Comparison of ENCODE assay signal across 25 cellular contexts in genomic region chr1:98674075-98674781, GRCh38. TPM values are rescaled to one million over a fixed set of nuclear protein-coding genes. Genes with fewer than 3 reads are reported as not detected.
DNase-seq lines count a peak whose midpoint lies in the region; ATAC-seq and TF ChIP-seq lines count a peak whose summit lies in the region.
"Had no signal": no experiment of that assay in that cellular context is flagged by ENCODE, and none has a peak within 500 bp of the region (broad histone marks: within the 10 kb centered on the region; RNA-seq: fewer than 3 reads in every experiment).

No MANE protein-coding gene starts in this region.

- H3K14ac ChIP-seq in H9 (ENCODE audit: insufficient read depth, low read length), result no peak overlapping the region; the same call in 1 of the 2 replicates

- H3T11ph ChIP-seq in H9 (ENCODE audit: low read length), result no peak overlapping the region

- H2BK15ac ChIP-seq in H9 (ENCODE audit: low read depth, low read length), result no peak overlapping the region

- H2AK5ac ChIP-seq in H9 (ENCODE audit: insufficient read length, low read length), result no peak overlapping the region

- H2BK20ac ChIP-seq in H9 (ENCODE audit: low read depth, low read length, poor library complexity, severe bottlenecking), result peak overlapping the region; percentile 75

- no peak overlapping the region for H2BK120ac ChIP-seq in H9 (ENCODE audit: low read depth, low read length, poor library complexity, severe bottlenecking)

- no peak overlapping the region for H2BK5ac ChIP-seq in H9 (ENCODE audit: insufficient read length, low read length)

- no peaks in the 10 kb centered on the region for H3K79me2 ChIP-seq in H9 (ENCODE audit: insufficient read depth, low read length)

- no peak overlapping the region for H2AFZ ChIP-seq in H9 (ENCODE audit: low read length)

- no peaks in the 10 kb centered on the region for H3K36me3 ChIP-seq in left lung
- H3K36me3 ChIP-seq: BLaER1 treated with 17β-estradiol and CSF1 and Interleukin-3, amounts not matched to agents 10 nM and 100 nM; lower lobe of right lung; spleen; vagina had no signal

- no peak for TF ChIP-seq CTCF in AG09309 (IDR thresholded peaks at IDR 0.05; ENCODE audit: control insufficient read depth, insufficient read depth, low read depth, low read length, missing control alignments)
- no peak for TF ChIP-seq CTCF in H9 (conservative IDR thresholded peaks at IDR 0.05)
- TF ChIP-seq CTCF in astrocyte of the cerebellum (IDR thresholded peaks at IDR 0.05; ENCODE audit: low read depth, low read length, missing control alignments), result no peak
- TF ChIP-seq CTCF in fibroblast of pulmonary artery (IDR thresholded peaks at IDR 0.05; ENCODE audit: low read length, missing control alignments), result no peak
- TF ChIP-seq CTCF in GM10266 (IDR thresholded peaks at IDR 0.05; ENCODE audit: control insufficient read depth, insufficient read depth, low read depth, missing control alignments), result no peak
- TF ChIP-seq CTCF in left lung (IDR thresholded peaks at IDR 0.05), result no peak

- in situ Hi-C loops in astrocyte of the cerebellum (cut with HindIII; ENCODE audit: low sequenced_read_pairs), result no loop called here

- H3K79me1 ChIP-seq in H9 (ENCODE audit: insufficient read depth, low read depth, low read length, poor library complexity, severe bottlenecking), result no peaks in the 10 kb centered on the region

- no peaks in the 10 kb centered on the region for H3K27me3 Mint-ChIP-seq in H9 (ENCODE audit: low read depth)
- H3K27me3 Mint-ChIP-seq: activated B cell treated with CpG ODN at 0.5 μM for 24 hours; activated CD4-positive, alpha-beta memory T cell treated with anti-CD3 and anti-CD28 coated beads for 36 hours had no signal

- no peaks in the 10 kb centered on the region for H4K20me1 ChIP-seq in H9 (ENCODE audit: control insufficient read depth, insufficient read depth, insufficient read length)
- H4K20me1 ChIP-seq: BLaER1 treated with 17β-estradiol and CSF1 and Interleukin-3, amounts not matched to agents 10 nM and 100 nM had no signal

- H4K91ac ChIP-seq in H9 (ENCODE audit: insufficient read length, low read depth, low read length), result no peak overlapping the region

- DNase-seq in AG09309 (ENCODE audit: low read depth) (peak; percentile 59), H9 (no peak), astrocyte of the cerebellum (ENCODE audit: low read depth) (peak; percentile 18), fibroblast of pulmonary artery (ENCODE audit: low read depth) (peak; percentile 31), GM10266 (ENCODE audit: extremely low spot score) (no peak), anterior cingulate cortex (lab: John Stamatoyannopoulos, UW) (no peak), left lung (no peak)
- DNase-seq: activated B cell treated with CpG ODN at 0.5 μM for 24 hours; activated CD4-positive, alpha-beta memory T cell treated with anti-CD3 and anti-CD28 coated beads for 36 hours; activated naive CD4-positive, alpha-beta T cell treated with Interleukin-2 at 50 U/mL for 16 hours; activated T-cell treated with anti-CD3 and anti-CD28 coated beads for 4 hours; amygdala; foreskin melanocyte; hypothalamus; islet precursor cell; KG1; lower lobe of right lung; NCI-H1092; NCI-H2081; NCI-H510A; spleen had no signal

- H3K56ac ChIP-seq in H9 (ENCODE audit: insufficient read length, low read depth, low read length), result no peak overlapping the region

- intact Hi-C loops in left lung (cut with DNase I), result no loop called here

- H3K18ac ChIP-seq in H9 (ENCODE audit: insufficient read length, low read depth, low read length), result no peak overlapping the region

- no peak overlapping the region for H3K4me2 ChIP-seq in H9 (ENCODE audit: insufficient read depth, insufficient read length, low read length)
- H3K4me2 ChIP-seq: BLaER1 treated with 17β-estradiol and CSF1 and Interleukin-3, amounts not matched to agents 10 nM and 100 nM had no signal

- H3K23ac ChIP-seq in H9 (ENCODE audit: insufficient read length, low read depth, low read length), result no peak overlapping the region

- H3K4me3 Mint-ChIP-seq in H9, result no peak overlapping the region
- H3K4me3 Mint-ChIP-seq: activated B cell treated with CpG ODN at 0.5 μM for 24 hours; activated CD4-positive, alpha-beta memory T cell treated with anti-CD3 and anti-CD28 coated beads for 36 hours had no signal

- peaks cover 5 to 10% (median 7%) of the 10 kb centered on the region in 3 experiments; a peak in 6 of 7 replicates for H3K36me3 Mint-ChIP-seq in H9 (ENCODE audit: insufficient read depth in 1 of 3, low read depth in 3 of 3)
- H3K36me3 Mint-ChIP-seq: activated CD4-positive, alpha-beta memory T cell treated with anti-CD3 and anti-CD28 coated beads for 36 hours had no signal

- H4K5ac ChIP-seq in H9 (ENCODE audit: insufficient read length, low read depth, low read length), result no peak overlapping the region

- H2BK12ac ChIP-seq in H9 (ENCODE audit: insufficient read length, low read depth, low read length), result no peak overlapping the region

- H4K8ac ChIP-seq in H9 (replicated peaks; ENCODE audit: insufficient read length, low read depth, low read length), result no peak overlapping the region

- no peak overlapping the region for H3K4me3 ChIP-seq in AG09309 (ENCODE audit: control insufficient read depth, low read depth, low read length)
- no peak overlapping the region for H3K4me3 ChIP-seq in astrocyte of the cerebellum (ENCODE audit: low read depth, low read length)
- H3K4me3 ChIP-seq in fibroblast of pulmonary artery (replicated peaks; ENCODE audit: low read depth, low read length), result no peak overlapping the region
- H3K4me3 ChIP-seq in left lung, result no peak overlapping the region
- H3K4me3 ChIP-seq: BLaER1 treated with 17β-estradiol and CSF1 and Interleukin-3, amounts not matched to agents 10 nM and 100 nM; lower lobe of right lung; SK-N-MC; spleen; vagina had no signal

- no peak overlapping the region for H3K4ac ChIP-seq in H9 (ENCODE audit: low read depth, low read length)

- H3K27ac ChIP-seq in H9 (ENCODE audit: insufficient read length, low read depth, low read length), result no peak overlapping the region
- no peak overlapping the region for H3K27ac ChIP-seq in left lung
- H3K27ac ChIP-seq: BLaER1 treated with 17β-estradiol and CSF1 and Interleukin-3, amounts not matched to agents 10 nM and 100 nM; lower lobe of right lung; spleen; vagina had no signal

- peaks cover 12 to 19% of the 10 kb centered on the region in 2 experiments for H3K4me1 Mint-ChIP-seq in H9
- H3K4me1 Mint-ChIP-seq: activated B cell treated with CpG ODN at 0.5 μM for 24 hours had no signal

- H3K27me3 ChIP-seq in H9 (ENCODE audit: insufficient read depth, low read length) (no peaks in the 10 kb centered on the region; the same call in 1 of the 2 replicates), left lung (no peaks in the 10 kb centered on the region)
- H3K27me3 ChIP-seq: BLaER1 treated with 17β-estradiol and CSF1 and Interleukin-3, amounts not matched to agents 10 nM and 100 nM; spleen; vagina had no signal

- no peaks in the 10 kb centered on the region for H3K4me1 ChIP-seq in H9 (ENCODE audit: insufficient read depth, low read length)
- H3K4me1 ChIP-seq in left lung, result no peaks in the 10 kb centered on the region
- H3K4me1 ChIP-seq: BLaER1 treated with 17β-estradiol and CSF1 and Interleukin-3, amounts not matched to agents 10 nM and 100 nM; lower lobe of right lung; spleen had no signal

- H3K9me3 ChIP-seq in H9 (ENCODE audit: control insufficient read depth, low read depth, low read length) (no peaks in the 10 kb centered on the region), left lung (no peaks in the 10 kb centered on the region)
- H3K9me3 ChIP-seq: BLaER1 treated with 17β-estradiol and CSF1 and Interleukin-3, amounts not matched to agents 10 nM and 100 nM; lower lobe of right lung; spleen; vagina had no signal

- H3K9ac ChIP-seq in H9 (ENCODE audit: extremely low read depth, insufficient read length, low read length), result no peak overlapping the region
- H3K9ac ChIP-seq: BLaER1 treated with 17β-estradiol and CSF1 and Interleukin-3, amounts not matched to agents 10 nM and 100 nM had no signal

- H3K27ac Mint-ChIP-seq in H9, result peak overlapping the region in 1 of 3 experiments; percentile 63; a peak in 1 of 7 replicates
- H3K27ac Mint-ChIP-seq: activated B cell treated with CpG ODN at 0.5 μM for 24 hours; activated CD4-positive, alpha-beta memory T cell treated with anti-CD3 and anti-CD28 coated beads for 36 hours had no signal

- no peaks in the 10 kb centered on the region for H3K23me2 ChIP-seq in H9 (ENCODE audit: insufficient read length, low read depth, low read length, poor library complexity, severe bottlenecking)

- no peaks in the 10 kb centered on the region; a peak in 1 of 5 replicates for H3K9me3 Mint-ChIP-seq in H9
- H3K9me3 Mint-ChIP-seq: activated B cell treated with CpG ODN at 0.5 μM for 24 hours; activated CD4-positive, alpha-beta memory T cell treated with anti-CD3 and anti-CD28 coated beads for 36 hours had no signal

- ATAC-seq in left lung (no peak), GM19463 (IDR thresholded peaks at IDR 0.05; ENCODE audit: unreplicated experiment) (no peak)
- ATAC-seq: lower lobe of right lung had no signal

- WGBS in H9 (ENCODE audit: extremely low coverage, insufficient read length, low lambda C conversion rate), result no CpG with 5 or more reads among the region's 5 CpGs

RNA-seq across cellular contexts. Expression of gene SNX7, which starts 12.7 kb away (rescaled TPM):
- total RNA-seq in H9 (2021), result 23.8 and 24.7 TPM in 2 replicates
- total RNA-seq in left lung, result 10 to 100 TPM; 16.5 to 27.3 TPM
- total RNA-seq: activated B cell treated with CpG ODN at 0.5 μM for 24 hours had no signal

Comparison
In these comparisons a context has a peak if more than half of its experiments do, and no peak if none do; other contexts are left out.
1. DNase-seq: peak in AG09309 (single experiment), astrocyte of the cerebellum (single experiment) and fibroblast of pulmonary artery (single experiment); none in H9 (single experiment), GM10266 (single experiment), anterior cingulate cortex (0 of 58) and left lung (0 of 2).